In genomic region chr1:44537961-44538360, GRCh38 we compare ENCODE assay signal across 38 cellular contexts.
"Had no signal": no experiment of that assay in that cellular context is flagged by ENCODE, and none has a peak within 500 bp of the region (broad histone marks: within the 10 kb centered on the region; RNA-seq: fewer than 3 reads in every experiment).

No MANE protein-coding gene starts in this region.

- H3K4me2 ChIP-seq: KMS-11, SK-N-SH had no signal

- H3K27ac ChIP-seq: adrenal gland, KMS-11, SJSA1 had no signal

- FAIRE-seq: bronchial epithelial cell, TTC549 had no signal

- H3K4me1 Mint-ChIP-seq: activated CD4-positive, alpha-beta T cell treated with anti-CD3 and anti-CD28 coated beads for 36 hours; activated CD4-positive, alpha-beta T cell treated with anti-CD3 and anti-CD28 coated beads, Interleukin-2, amount 10 ng/mL, durations not matched to agents 7 days and 5 days; activated naive CD4-positive, alpha-beta T cell treated with anti-CD3 and anti-CD28 coated beads, Interleukin-2, amount 50 U/mL, for 24 hours had no signal

- DNase-seq: activated CD4-positive, alpha-beta T cell treated with anti-CD3 and anti-CD28 coated beads for 36 hours; activated CD4-positive, alpha-beta T cell treated with anti-CD3 and anti-CD28 coated beads, Interleukin-2, amount 10 ng/mL, durations not matched to agents 7 days and 5 days; activated CD4-positive, alpha-beta T cell treated with anti-CD3 and anti-CD28 coated beads, Interleukin-2, amount 50 U/mL, for 48 hours; activated CD8-positive, alpha-beta T cell treated with anti-CD3 and anti-CD28 coated beads, Interleukin-2, amount 10 ng/mL, durations not matched to agents 7 days and 5 days; activated gamma-delta T cell; activated naive CD4-positive, alpha-beta T cell treated with Interleukin-2 at 50 U/mL for 16 hours; activated T-cell treated with anti-CD3 and anti-CD28 coated beads, Interleukin-2, amount 50 U/mL, for 24 hours; adrenal gland; central memory CD4-positive, alpha-beta T cell; MM.1S; MV-4-11; NCI-H1092; NCI-H1417; NCI-H146; NCI-H187; NCI-H2029 treated with DMSO at 0.1 percent for 48 hours; NCI-H2107; NCI-H2171; NCI-H446; NCI-H510A treated with DMSO at 0.1 percent for 48 hours; NCI-H69; NK-92 treated with Interleukin-12 subunit alpha and Interleukin-12 subunit beta, amount 100 ng/mL, for 24 hours; PC-3; Peyer's patch; RPMI8226; SHP77 treated with DMSO at 0.1 percent for 48 hours; SK-N-SH had no signal

- H3K36me3 ChIP-seq: adrenal gland, Peyer's patch, SJSA1 had no signal

- H3K9me2 ChIP-seq: SK-N-SH had no signal

- H3K27ac Mint-ChIP-seq: activated CD4-positive, alpha-beta T cell treated with anti-CD3 and anti-CD28 coated beads for 36 hours; activated CD4-positive, alpha-beta T cell treated with anti-CD3 and anti-CD28 coated beads, Interleukin-2, amount 10 ng/mL, durations not matched to agents 7 days and 5 days; activated CD8-positive, alpha-beta T cell treated with anti-CD3 and anti-CD28 coated beads, Interleukin-2, amount 10 ng/mL, durations not matched to agents 7 days and 5 days; activated naive CD4-positive, alpha-beta T cell treated with anti-CD3 and anti-CD28 coated beads, Interleukin-2, amount 50 U/mL, for 24 hours; activated T-cell treated with anti-CD3 and anti-CD28 coated beads, Interleukin-2, amount 50 U/mL, for 24 hours; activated T-helper 2 cell treated with anti-CD3 and anti-CD28 coated beads, Interferon-gamma antibody, Interleukin-2, Interleukin-4, amounts not matched to agents 10 μg/mL and 5 μg/mL and 100 μg/mL, durations not matched to agents 14 hours and 24 hours and 36 hours; T-helper 1 cell treated with Interleukin-12 subunit alpha and Interleukin-12 subunit beta and Interleukin-4 antibody, amounts not matched to agents 30 μg/mL and 1 μg/mL, for 36 hours; T-helper 2 cell treated with Interferon-gamma antibody and Interleukin-4, amounts not matched to agents 5 μg/mL and 100 μg/mL, for 36 hours had no signal

- H3K36me3 Mint-ChIP-seq: activated naive CD4-positive, alpha-beta T cell treated with anti-CD3 and anti-CD28 coated beads, Interleukin-2, amount 50 U/mL, for 24 hours; brain; WTC11 had no signal

- ATAC-seq: activated CD4-positive, alpha-beta T cell treated with anti-CD3 and anti-CD28 coated beads for 36 hours; activated CD4-positive, CD25-positive, alpha-beta regulatory T cell treated with anti-CD3 and anti-CD28 coated beads, Interleukin-2, amount 50 U/mL, for 24 hours; activated CD8-positive, alpha-beta T cell treated with anti-CD3 and anti-CD28 coated beads, Interleukin-2, amount 10 ng/mL, durations not matched to agents 7 days and 5 days; PC-3; WTC11 had no signal

- H3K4me3 ChIP-seq: adrenal gland, Peyer's patch, SJSA1 had no signal

- H3K4me1 ChIP-seq: adrenal gland, SJSA1 had no signal

- H3K9me3 ChIP-seq: adrenal gland, Peyer's patch, SJSA1, SK-N-SH had no signal

- H3K4me3 Mint-ChIP-seq: activated CD4-positive, alpha-beta T cell treated with anti-CD3 and anti-CD28 coated beads for 36 hours; activated CD4-positive, alpha-beta T cell treated with anti-CD3 and anti-CD28 coated beads, Interleukin-2, amount 10 ng/mL, durations not matched to agents 7 days and 5 days; activated CD8-positive, alpha-beta T cell treated with anti-CD3 and anti-CD28 coated beads, Interleukin-2, amount 10 ng/mL, durations not matched to agents 7 days and 5 days; activated naive CD4-positive, alpha-beta T cell treated with anti-CD3 and anti-CD28 coated beads, Interleukin-2, amount 50 U/mL, for 24 hours; activated T-cell treated with anti-CD3 and anti-CD28 coated beads, Interleukin-2, amount 50 U/mL, for 24 hours; brain; T-helper 1 cell treated with Interleukin-12 subunit alpha and Interleukin-12 subunit beta and Interleukin-4 antibody, amounts not matched to agents 30 μg/mL and 1 μg/mL, for 36 hours; T-helper 2 cell treated with Interferon-gamma antibody and Interleukin-4, amounts not matched to agents 5 μg/mL and 100 μg/mL, for 36 hours; WTC11 had no signal

- H3K9me3 Mint-ChIP-seq: activated CD4-positive, alpha-beta T cell treated with anti-CD3 and anti-CD28 coated beads, Interleukin-2, amount 10 ng/mL, durations not matched to agents 7 days and 5 days; activated naive CD4-positive, alpha-beta T cell treated with anti-CD3 and anti-CD28 coated beads, Interleukin-2, amount 50 U/mL, for 24 hours; activated T-cell treated with anti-CD3 and anti-CD28 coated beads, Interleukin-2, amount 50 U/mL, for 24 hours; activated T-helper 2 cell treated with anti-CD3 and anti-CD28 coated beads, Interferon-gamma antibody, Interleukin-2, Interleukin-4, amounts not matched to agents 10 μg/mL and 5 μg/mL and 100 μg/mL, durations not matched to agents 14 hours and 24 hours and 36 hours; T-helper 1 cell treated with Interleukin-12 subunit alpha and Interleukin-12 subunit beta and Interleukin-4 antibody, amounts not matched to agents 30 μg/mL and 1 μg/mL, for 36 hours; T-helper 2 cell treated with Interferon-gamma antibody and Interleukin-4, amounts not matched to agents 5 μg/mL and 100 μg/mL, for 36 hours; WTC11 had no signal

- H3K27me3 ChIP-seq: adrenal gland, Peyer's patch had no signal
